ENCODE assay signal across 8 cellular contexts in genomic region chr6:53048431-53049195, GRCh38. TPM values are rescaled to one million over a fixed set of nuclear protein-coding genes. Genes with fewer than 3 reads are reported as not detected.
DNase-seq lines count a peak whose midpoint lies in the region; ATAC-seq and TF ChIP-seq lines count a peak whose summit lies in the region.

No MANE protein-coding gene starts in this region.

- DNase-seq in A673 (ENCODE audit: low spot score) (peak; percentile 29), myocyte (ENCODE audit: low read depth) (peak; percentile 73), omental fat pad (ENCODE audit: low spot score) (no peak), WERI-Rb-1 (no peak), NCI-H146 (lab: John Stamatoyannopoulos, UW) (no peak)

- peak overlapping the region; percentile 57 for H3K27ac Mint-ChIP-seq in activated T-helper 17 cell treated with anti-CD3 and anti-CD28 coated beads, Interleukin-2, amount 50 U/mL, for 72 hours

- ATAC-seq in GM19035 (IDR thresholded peaks at IDR 0.05; ENCODE audit: unreplicated experiment) (peak; percentile 88), HG03159 (IDR thresholded peaks at IDR 0.05; ENCODE audit: unreplicated experiment) (peak; percentile 97), omental fat pad (ENCODE audit: low FRiP score) (no peak)
- ATAC-seq in activated T-helper 17 cell treated with anti-CD3 and anti-CD28 coated beads, Interleukin-2, amount 50 U/mL, for 72 hours (replicated peaks), result peak; percentile 95

- CTCF ChIA-PET in A673 (lab: Charles Lee), result no interaction called here

- no peaks in the 10 kb centered on the region for H3K9me3 ChIP-seq in A673 (ENCODE audit: low read depth, low read length, poor library complexity, severe bottlenecking)
- no peaks in the 10 kb centered on the region for H3K9me3 ChIP-seq in WERI-Rb-1 (ENCODE audit: severe bottlenecking)

- H3K36me3 ChIP-seq in A673 (ENCODE audit: insufficient read depth, low read length, poor library complexity, severe bottlenecking) (no peaks in the 10 kb centered on the region), WERI-Rb-1 (peaks cover 10% of the 10 kb centered on the region)

- H3K27me3 Mint-ChIP-seq in activated T-helper 17 cell treated with anti-CD3 and anti-CD28 coated beads, Interleukin-2, amount 50 U/mL, for 72 hours, result no peaks in the 10 kb centered on the region

- H3K4me1 ChIP-seq in A673 (ENCODE audit: insufficient read depth, low read length, poor library complexity, severe bottlenecking), result peaks cover 15% of the 10 kb centered on the region

- H3K27ac ChIP-seq in A673 (ENCODE audit: low read depth, low read length, poor library complexity, severe bottlenecking), result no peak overlapping the region
- H3K27ac ChIP-seq in WERI-Rb-1, result no peak overlapping the region

- H3K4me3 ChIP-seq in A673 (ENCODE audit: low read depth, low read length, poor library complexity, severe bottlenecking) (no peak overlapping the region), WERI-Rb-1 (ENCODE audit: low read depth, low read length) (no peak overlapping the region)

- POLR2A ChIA-PET in A673 (lab: Charles Lee; ENCODE audit: low non-redundant PET), result no interaction called here

- intact Hi-C loops in A673 (cut with micrococcal nuclease; ENCODE audit: unreplicated experiment), result no loop called here

- no peaks in the 10 kb centered on the region for H3K9me3 Mint-ChIP-seq in activated T-helper 17 cell treated with anti-CD3 and anti-CD28 coated beads, Interleukin-2, amount 50 U/mL, for 72 hours

- no TSS peak for BruUV-seq in A673 (replicated peaks; lab: Mats Ljungman, UMichigan)

- H3K27me3 ChIP-seq in A673 (replicated peaks; ENCODE audit: insufficient read depth, low read depth, low read length, poor library complexity) (no peaks in the 10 kb centered on the region), WERI-Rb-1 (ENCODE audit: insufficient read depth, low read depth, severe bottlenecking) (no peaks in the 10 kb centered on the region)

- H3K36me3 Mint-ChIP-seq in activated T-helper 17 cell treated with anti-CD3 and anti-CD28 coated beads, Interleukin-2, amount 50 U/mL, for 72 hours (ENCODE audit: low read depth), result no peaks in the 10 kb centered on the region

- peak overlapping the region; percentile 76 for H3K4me3 Mint-ChIP-seq in activated T-helper 17 cell treated with anti-CD3 and anti-CD28 coated beads, Interleukin-2, amount 50 U/mL, for 72 hours

- H3K4me1 Mint-ChIP-seq in activated T-helper 17 cell treated with anti-CD3 and anti-CD28 coated beads, Interleukin-2, amount 50 U/mL, for 72 hours, result peaks cover 22% of the 10 kb centered on the region

- TF ChIP-seq CTCF in A673 (conservative IDR thresholded peaks at IDR 0.05; ENCODE audit: low read depth, low read length), result no peak
- no peak for TF ChIP-seq CTCF in omental fat pad (IDR thresholded peaks at IDR 0.05)
- no peak for TF ChIP-seq CTCF in WERI-Rb-1 (IDR thresholded peaks at IDR 0.05; ENCODE audit: low read depth, low read length)

RNA-seq across cellular contexts. Expression of gene CILK1, which starts 13.0 kb away (rescaled TPM):
- total RNA-seq in A673 (2021) (15.7 and 16.1 TPM in 2 replicates), myocyte (7.2 and 8.2 TPM in 2 replicates), omental fat pad (10 to 100 TPM in 3 of 4 donors, 1 to 10 TPM in 1; 8.2 to 17.2 (median 13.9) TPM)
- 1 to 10 TPM; 3.8 to 6.2 TPM for total RNA-seq in activated T-helper 17 cell treated with anti-CD3 and anti-CD28 coated beads, Interleukin-2, amount 50 U/mL, for 72 hours
- polyA plus RNA-seq in myocyte (2012), result 5.5 TPM

RNA-seq across cellular contexts. Expression of gene FBXO9, which starts 16.6 kb away (rescaled TPM):
- total RNA-seq in A673 (2021) (76.7 and 82.5 TPM in 2 replicates), myocyte (39.8 and 46.2 TPM in 2 replicates), omental fat pad (10 to 100 TPM; 42.6 to 74.4 (median 58.0) TPM)
- total RNA-seq in activated T-helper 17 cell treated with anti-CD3 and anti-CD28 coated beads, Interleukin-2, amount 50 U/mL, for 72 hours, result 10 to 100 TPM; 53.2 to 58.2 TPM
- 64.6 TPM for polyA plus RNA-seq in myocyte (2012)

RNA-seq across cellular contexts. Expression of gene GSTA4, which starts 53.5 kb away (rescaled TPM):
- total RNA-seq in A673 (2021) (30.8 and 39.2 TPM in 2 replicates), myocyte (40.1 and 40.6 TPM in 2 replicates), omental fat pad (10 to 100 TPM in 3 of 4 donors, 1 to 10 TPM in 1; 7.9 to 22.1 (median 19.1) TPM)
- 1 to 10 TPM in 1 of 2 donors, under 1 TPM in 1; 0.56 to 5.2 TPM for total RNA-seq in activated T-helper 17 cell treated with anti-CD3 and anti-CD28 coated beads, Interleukin-2, amount 50 U/mL, for 72 hours
- 34.4 TPM for polyA plus RNA-seq in myocyte (2012)

Comparison
In these comparisons a context has a peak if more than half of its experiments do, and no peak if none do; other contexts are left out.
1. DNase-seq: peak in A673 (single experiment) and myocyte (single experiment); none in omental fat pad (single experiment), WERI-Rb-1 (single experiment) and NCI-H146 (single experiment).